In the genomic region with DNA sequence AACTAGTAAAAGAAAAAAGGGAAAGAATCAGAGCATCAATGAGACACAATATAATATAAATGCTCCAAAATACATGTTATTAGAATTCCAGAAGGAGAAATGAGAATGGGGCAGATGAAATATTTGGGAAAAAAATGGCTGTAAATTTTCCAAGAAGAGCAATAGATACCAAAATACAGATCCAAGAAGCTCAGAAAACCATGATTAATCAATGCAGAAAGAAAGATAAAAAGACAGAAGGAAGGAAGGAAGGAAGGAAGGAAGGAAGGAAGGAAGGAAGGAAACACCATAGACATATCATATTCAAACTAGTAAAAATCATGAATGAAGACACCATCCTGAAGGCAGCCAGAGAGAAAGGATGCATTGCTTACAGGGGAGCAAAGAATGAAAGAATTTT, we compare ENCODE assay signal across 32 cellular contexts.
"Had no signal": no experiment of that assay in that cellular context is flagged by ENCODE, and none has a peak within 500 bp of the region (broad histone marks: within the 10 kb centered on the region; RNA-seq: fewer than 3 reads in every experiment).

No MANE protein-coding gene starts in this region.

- H3K36me3 ChIP-seq: adrenal gland, ascending aorta, brain microvascular endothelial cell, breast epithelium, cardiac muscle cell had no signal

- ATAC-seq: activated naive CD4-positive, alpha-beta T cell treated with anti-CD3 and anti-CD28 coated beads, Interleukin-2, amount 50 U/mL, for 72 hours; activated naive CD8-positive, alpha-beta T cell treated with anti-CD3 and anti-CD28 coated beads, Interleukin-2, amount 50 U/mL, for 24 hours; activated T-cell treated with anti-CD3 and anti-CD28 coated beads, Interleukin-2, amount 50 U/mL, for 4 hours; activated T-cell treated with anti-CD3 and anti-CD28 coated beads, Interleukin-2, amount 50 U/mL, for 72 hours; activated T-helper 17 cell treated with anti-CD3 and anti-CD28 coated beads, Interleukin-2, amount 50 U/mL, for 72 hours; body of pancreas had no signal

- H3K4me3 ChIP-seq: adrenal gland, ascending aorta, body of pancreas, breast epithelium, cardiac muscle cell had no signal

- H3K9me3 ChIP-seq: adrenal gland, ascending aorta, body of pancreas, breast epithelium had no signal

- DNase-seq: activated effector memory CD4-positive, alpha-beta T cell treated with anti-CD3 and anti-CD28 coated beads, Interleukin-2, amount 50 U/mL, for 16 hours; activated effector memory CD4-positive, alpha-beta T cell treated with Interleukin-2 at 50 U/mL for 16 hours; activated gamma-delta T cell; activated gamma-delta T cell treated with Interleukin-2 at 50 U/mL for 16 hours; activated naive CD4-positive, alpha-beta T cell; activated naive CD4-positive, alpha-beta T cell treated with anti-CD3 and anti-CD28 coated beads for 36 hours; activated naive CD4-positive, alpha-beta T cell treated with anti-CD3 and anti-CD28 coated beads, Interleukin-2, amount 10 ng/mL, durations not matched to agents 7 days and 5 days; activated naive CD4-positive, alpha-beta T cell treated with anti-CD3 and anti-CD28 coated beads, Interleukin-2, amount 50 U/mL, for 16 hours; activated naive CD4-positive, alpha-beta T cell treated with Interleukin-2 at 50 U/mL for 16 hours; activated naive CD8-positive, alpha-beta T cell treated with anti-CD3 and anti-CD28 coated beads for 36 hours; activated naive CD8-positive, alpha-beta T cell treated with anti-CD3 and anti-CD28 coated beads, Interleukin-2, amount 10 ng/mL, durations not matched to agents 7 days and 5 days; activated naive CD8-positive, alpha-beta T cell treated with anti-CD3 and anti-CD28 coated beads, Interleukin-2, amount 50 U/mL, for 24 hours; activated T-cell treated with anti-CD3 and anti-CD28 coated beads, Interleukin-2, amount 50 U/mL, for 1 hour; activated T-cell treated with anti-CD3 and anti-CD28 coated beads, Interleukin-2, amount 50 U/mL, for 24 hours; activated T-cell treated with anti-CD3 and anti-CD28 coated beads, Interleukin-2, amount 50 U/mL, for 4 hours; activated T-cell treated with anti-CD3 and anti-CD28 coated beads, Interleukin-2, amount 50 U/mL, for 48 hours; activated T-cell treated with anti-CD3 and anti-CD28 coated beads, Interleukin-2, amount 50 U/mL, for 72 hours; adrenal gland; amniotic stem cell; amygdala; anterior cingulate cortex; aorta; body of pancreas; brain microvascular endothelial cell; caudate nucleus; central memory CD4-positive, alpha-beta T cell; cerebellar nuclear complex had no signal

- H3K4me1 ChIP-seq: adrenal gland, ascending aorta, body of pancreas, breast epithelium had no signal

- H3K27me3 ChIP-seq: adrenal gland, ascending aorta, body of pancreas, brain microvascular endothelial cell, breast epithelium, cardiac muscle cell had no signal

- H3K27ac ChIP-seq: adrenal gland, ascending aorta, body of pancreas, brain microvascular endothelial cell, breast epithelium, cardiac muscle cell had no signal
